Comparison of ENCODE assay signal across 20 cellular contexts in genomic region chr15:71436854-71437253, GRCh38.
DNase-seq lines count a peak whose midpoint lies in the region; ATAC-seq, FAIRE-seq and TF ChIP-seq lines count a peak whose summit lies in the region.
"Had no signal": no experiment of that assay in that cellular context is flagged by ENCODE, and none has a peak within 500 bp of the region (broad histone marks: within the 10 kb centered on the region; RNA-seq: fewer than 3 reads in every experiment).

No MANE protein-coding gene starts in this region.

- no peaks in the 10 kb centered on the region for H3K79me2 ChIP-seq in HCT116 (ENCODE audit: insufficient read depth, low read length)

- no peak overlapping the region for H3K9ac ChIP-seq in HCT116 (ENCODE audit: low read length)

- DNase-seq in A549 (ENCODE audit: low read depth in 1 of 2, low spot score in 1 of 2), result no peak
- DNase-seq in HCT116 (ENCODE audit: low read depth, low spot score), result no peak
- DNase-seq in ascending aorta (ENCODE audit: low spot score in 2 of 2), result no peak
- no peak for DNase-seq in left lobe of liver (ENCODE audit: low spot score)
- no peak for DNase-seq in occipital lobe (lab: John Stamatoyannopoulos, UW)
- no peak for DNase-seq in NCI-H2081 (lab: John Stamatoyannopoulos, UW)
- DNase-seq in iPS-NIHi11 (ENCODE audit: low spot score), result no peak
- DNase-seq: AML-193; Caco-2; CD4-positive, alpha-beta T cell; H7; KBM-7 had no signal

- FAIRE-seq in A549 (lab: Jason Lieb, UNC), result no peak
- FAIRE-seq: A204.1, D721Med, G401.6, GM12891, GM19239 had no signal

- intact Hi-C loops in HCT116 (cut with micrococcal nuclease) (no loop called here), ascending aorta (cut with DNase I) (loop anchor here (5.0 kb wide), 2 partner anchors 105 to 160 kb away; no protein-coding TSS in a partner anchor)

- TF ChIP-seq CTCF in A549 (IDR thresholded peaks at IDR 0.05) (no peak), HCT116 (IDR thresholded peaks at IDR 0.05 in 2 of 3, conservative IDR thresholded peaks at IDR 0.05 in 1 of 3; ENCODE audit: borderline replicate concordance in 1 of 3, insufficient read depth in 1 of 3, low read depth in 2 of 3, low read length in 2 of 3) (no peak), ascending aorta (IDR thresholded peaks at IDR 0.05) (no peak)

- H4K20me1 ChIP-seq in HCT116 (ENCODE audit: insufficient read depth), result no peaks in the 10 kb centered on the region

- no TSS peak for BruUV-seq in HCT116 (replicated peaks; lab: Mats Ljungman, UMichigan)

- RAD21 ChIA-PET in HCT116 (lab: Charles Lee; ENCODE audit: low non-redundant PET in 1 of 2, low total read pairs in 2 of 2, uncharacterized antibody in 2 of 2, unreplicated experiment in 2 of 2), result no interaction called here

- WGBS in A549 (ENCODE audit: missing lambda C conversion rate), result 92% methylated on average over 3 of the region's 3 CpGs

- peak overlapping the region; percentile 69 to 71; a peak in 5 of 6 replicates for H3K27ac ChIP-seq in A549
- H3K27ac ChIP-seq in HCT116 (ENCODE audit: low read depth, low read length), result peak overlapping the region; percentile 38; the same call in 1 of the 2 replicates
- peak overlapping the region; percentile 70 to 78 for H3K27ac ChIP-seq in ascending aorta
- H3K27ac ChIP-seq: C4-2B, HL-60 had no signal

- no peak overlapping the region for H3K4me2 ChIP-seq in A549
- H3K4me2 ChIP-seq in HCT116 (ENCODE audit: low read length), result no peak overlapping the region
- H3K4me2 ChIP-seq: GM23338 had no signal

- H3K4me1 ChIP-seq in A549 (peaks cover 55% of the 10 kb centered on the region), HCT116 (ENCODE audit: control insufficient read depth in 1 of 2, insufficient read depth in 2 of 2, low read length in 2 of 2) (peaks cover 50 to 52% of the 10 kb centered on the region in 2 experiments), ascending aorta (peaks cover 3 to 12% of the 10 kb centered on the region in 2 donors)
- H3K4me1 ChIP-seq: Caco-2 had no signal

- H3K36me3 ChIP-seq in HCT116 (ENCODE audit: control insufficient read depth in 1 of 2, insufficient read depth in 2 of 2, low read length in 2 of 2) (0 out of 4 replicates have a peak, but pooled peaks cover 0 to 3% of the 10 kb centered on the region in 2 experiments), ascending aorta (no peaks in the 10 kb centered on the region)

- H3K4me3 ChIP-seq in A549, result no peak overlapping the region
- H3K4me3 ChIP-seq in HCT116 (replicated peaks in 1 of 2; ENCODE audit: low read depth in 1 of 2, low read length in 2 of 2), result no peak overlapping the region
- H3K4me3 ChIP-seq in ascending aorta, result no peak overlapping the region
- H3K4me3 ChIP-seq: GM23338 had no signal

- TF ChIP-seq RAD21 in A549 (conservative IDR thresholded peaks at IDR 0.05 in 1 of 2, IDR thresholded peaks at IDR 0.05 in 1 of 2) (no peak), HCT116 (IDR thresholded peaks at IDR 0.05; ENCODE audit: low read depth) (no peak)

- TF ChIP-seq POLR2A in A549 (IDR thresholded peaks at IDR 0.05; ENCODE audit: low read length) (no peak), HCT116 (IDR thresholded peaks at IDR 0.05; ENCODE audit: borderline replicate concordance, extremely low read depth, insufficient read depth, insufficient read length) (no peak)

- no peaks in the 10 kb centered on the region for H3K27me3 ChIP-seq in HCT116 (ENCODE audit: insufficient read depth, low read length)
- H3K27me3 ChIP-seq in ascending aorta, result no peaks in the 10 kb centered on the region

- ATAC-seq in A549, result no peak
- no peak for ATAC-seq in HCT116
- ATAC-seq in left lobe of liver, result peak; percentile 31
- ATAC-seq: GM23338 had no signal

- H2AFZ ChIP-seq in HCT116 (ENCODE audit: low read depth, low read length, poor library complexity, severe bottlenecking), result no peak overlapping the region
- H2AFZ ChIP-seq: GM23338 had no signal

- H3K9me2 ChIP-seq in HCT116 (ENCODE audit: insufficient read depth), result no peaks in the 10 kb centered on the region

- H3K9me3 ChIP-seq in A549, result peaks cover 17% of the 10 kb centered on the region
- H3K9me3 ChIP-seq in HCT116 (ENCODE audit: control insufficient read depth in 1 of 2, insufficient read depth in 1 of 2, low read depth in 1 of 2, low read length in 2 of 2), result peaks cover 0 to 5% of the 10 kb centered on the region in 2 experiments; a peak in 1 of 4 replicates
- no peaks in the 10 kb centered on the region for H3K9me3 ChIP-seq in ascending aorta
- H3K9me3 ChIP-seq: Caco-2 had no signal

- TF ChIP-seq EP300 in A549 (IDR thresholded peaks at IDR 0.05), result no peak

- POLR2A ChIA-PET in A549 (lab: Yijun Ruan, JAX) (no interaction called here), HCT116 (lab: Charles Lee) (no interaction called here)

- CTCF ChIA-PET in A549 (lab: Yijun Ruan, JAX) (interaction anchor here (0.9 to 5.1 kb wide), 6 partner anchors 7 to 463 kb away, joined by 3 to 29 read pairs (median 8); no protein-coding TSS in a partner anchor), HCT116 (lab: Charles Lee) (no interaction called here)

TF ChIP-seq in A549, 52 proteins besides CTCF, POLR2A, EP300 and RAD21:
- no peak for TF ChIP-seq MYC (IDR thresholded peaks at IDR 0.05; ENCODE audit: borderline replicate concordance, low read length)

TF ChIP-seq in HCT116, 20 proteins besides CTCF, POLR2A, EP300 and RAD21:
- TF ChIP-seq TCF7L2 (IDR thresholded peaks at IDR 0.05; ENCODE audit: borderline replicate concordance, extremely low read depth, insufficient read depth, insufficient read length) (no peak), REST (IDR thresholded peaks at IDR 0.05; ENCODE audit: low read depth) (no peak), JUND (IDR thresholded peaks at IDR 0.05) (no peak), SIN3A (IDR thresholded peaks at IDR 0.05; ENCODE audit: low read depth) (no peak), YY1 (IDR thresholded peaks at IDR 0.05; ENCODE audit: extremely low read depth, insufficient replicate concordance, low read depth, low read length) (no peak), CEBPB (IDR thresholded peaks at IDR 0.05; ENCODE audit: low read depth) (no peak), ATF3 (IDR thresholded peaks at IDR 0.05) (no peak), EGR1 (IDR thresholded peaks at IDR 0.05; ENCODE audit: low read depth) (no peak), ZBTB33 (IDR thresholded peaks at IDR 0.05; ENCODE audit: extremely low read depth, insufficient replicate concordance, low read length) (no peak), ELF1 (IDR thresholded peaks at IDR 0.05; ENCODE audit: borderline replicate concordance, low read depth) (no peak), FOSL1 (IDR thresholded peaks at IDR 0.05; ENCODE audit: low read depth) (no peak), ZNF274 (IDR thresholded peaks at IDR 0.05; ENCODE audit: low read depth, low read length) (no peak), CBX3 (IDR thresholded peaks at IDR 0.05; ENCODE audit: low read depth) (no peak), MAX (IDR thresholded peaks at IDR 0.05) (no peak), POLR2AphosphoS5 (IDR thresholded peaks at IDR 0.05; ENCODE audit: low read depth, low read length) (no peak), SRF (IDR thresholded peaks at IDR 0.05; ENCODE audit: low read depth) (no peak), ZFX (IDR thresholded peaks at IDR 0.05) (no peak)
TF ChIP-seq in HCT116: peak in this region for 0.
